Comparison of ENCODE assay signal across 3 cellular contexts in the genomic region with DNA sequence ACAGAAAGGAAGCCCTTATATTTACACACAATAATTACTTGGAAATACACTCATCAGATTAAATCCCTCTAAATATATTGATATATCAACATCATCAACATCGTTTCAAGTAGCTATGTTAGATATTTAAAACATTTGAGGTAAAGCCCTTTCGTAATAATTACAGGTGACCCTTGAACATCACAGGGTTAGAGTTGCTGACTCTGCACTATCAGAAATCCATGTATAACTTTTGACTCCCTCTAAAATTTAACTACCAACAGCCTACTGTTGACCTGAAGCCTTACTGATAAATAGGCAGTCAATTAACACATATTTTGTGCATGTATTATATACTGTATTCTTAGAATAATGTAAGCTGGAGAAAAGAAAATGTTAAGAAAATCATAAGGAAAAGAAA.
TF ChIP-seq lines count a peak whose summit lies in the region.

No MANE protein-coding gene starts in this region.

TF ChIP-seq in A549, 52 proteins besides CTCF, POLR2A, EP300 and RAD21:
- TF ChIP-seq CHD4 (IDR thresholded peaks at IDR 0.05; ENCODE audit: borderline replicate concordance) (no peak), MAFK (IDR thresholded peaks at IDR 0.05; ENCODE audit: partially characterized antibody) (peak; percentile 88)

TF ChIP-seq in IMR-90, 13 proteins besides CTCF, POLR2A, EP300 and RAD21:
- no peak for TF ChIP-seq FOS (IDR thresholded peaks at IDR 0.05; ENCODE audit: low read depth, low read length)
- no peak for TF ChIP-seq MAZ (IDR thresholded peaks at IDR 0.05; ENCODE audit: borderline replicate concordance, low read depth, low read length)
- peak; percentile 88 for TF ChIP-seq MAFK (IDR thresholded peaks at IDR 0.05; ENCODE audit: low read depth, low read length)
- TF ChIP-seq RCOR1 (IDR thresholded peaks at IDR 0.05; ENCODE audit: insufficient replicate concordance, low read length), result no peak

TF ChIP-seq in K562, 482 proteins besides CTCF, POLR2A, EP300 and RAD21:
- peak; percentile 77 for TF ChIP-seq MAFF (IDR thresholded peaks at IDR 0.05; ENCODE audit: low read length)
- TF ChIP-seq, protein P1, sequence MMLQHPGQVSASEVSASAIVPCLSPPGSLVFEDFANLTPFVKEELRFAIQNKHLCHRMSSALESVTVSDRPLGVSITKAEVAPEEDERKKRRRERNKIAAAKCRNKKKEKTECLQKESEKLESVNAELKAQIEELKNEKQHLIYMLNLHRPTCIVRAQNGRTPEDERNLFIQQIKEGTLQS (IDR thresholded peaks at IDR 0.05), result no peak
- TF ChIP-seq, protein P1 (CRISPR knock-in tag; conservative IDR thresholded peaks at IDR 0.05), result no peak
- TF ChIP-seq ZNF316 (IDR thresholded peaks at IDR 0.05), result peak; percentile 85
- no peak for TF ChIP-seq SRSF7 (optimal IDR thresholded peaks at IDR 0.05; ENCODE audit: low read depth, low read length)
- TF ChIP-seq, protein P2, sequence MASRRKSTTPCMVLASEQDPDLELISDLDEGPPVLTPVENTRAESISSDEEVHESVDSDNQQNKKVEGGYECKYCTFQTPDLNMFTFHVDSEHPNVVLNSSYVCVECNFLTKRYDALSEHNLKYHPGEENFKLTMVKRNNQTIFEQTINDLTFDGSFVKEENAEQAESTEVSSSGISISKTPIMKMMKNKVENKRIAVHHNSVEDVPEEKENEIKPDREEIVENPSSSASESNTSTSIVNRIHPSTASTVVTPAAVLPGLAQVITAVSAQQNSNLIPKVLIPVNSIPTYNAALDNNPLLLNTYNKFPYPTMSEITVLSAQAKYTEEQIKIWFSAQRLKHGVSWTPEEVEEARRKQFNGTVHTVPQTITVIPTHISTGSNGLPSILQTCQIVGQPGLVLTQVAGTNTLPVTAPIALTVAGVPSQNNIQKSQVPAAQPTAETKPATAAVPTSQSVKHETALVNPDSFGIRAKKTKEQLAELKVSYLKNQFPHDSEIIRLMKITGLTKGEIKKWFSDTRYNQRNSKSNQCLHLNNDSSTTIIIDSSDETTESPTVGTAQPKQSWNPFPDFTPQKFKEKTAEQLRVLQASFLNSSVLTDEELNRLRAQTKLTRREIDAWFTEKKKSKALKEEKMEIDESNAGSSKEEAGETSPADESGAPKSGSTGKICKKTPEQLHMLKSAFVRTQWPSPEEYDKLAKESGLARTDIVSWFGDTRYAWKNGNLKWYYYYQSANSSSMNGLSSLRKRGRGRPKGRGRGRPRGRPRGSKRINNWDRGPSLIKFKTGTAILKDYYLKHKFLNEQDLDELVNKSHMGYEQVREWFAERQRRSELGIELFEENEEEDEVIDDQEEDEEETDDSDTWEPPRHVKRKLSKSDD (conservative IDR thresholded peaks at IDR 0.05; ENCODE audit: low read length), result no peak
- TF ChIP-seq ZKSCAN3 (CRISPR knock-in tag; IDR thresholded peaks at IDR 0.05), result no peak
- no peak for TF ChIP-seq FOXP1 (CRISPR knock-in tag; IDR thresholded peaks at IDR 0.05)
- TF ChIP-seq C11orf30 (IDR thresholded peaks at IDR 0.05; ENCODE audit: low read depth), result peak; percentile 81
- peak; percentile 76 for TF ChIP-seq MAFG (tag; conservative IDR thresholded peaks at IDR 0.05)
- no peak for TF ChIP-seq CBX3 (IDR thresholded peaks at IDR 0.05; ENCODE audit: borderline replicate concordance in 1 of 2, low read length in 2 of 2)
- TF ChIP-seq, protein P3, sequence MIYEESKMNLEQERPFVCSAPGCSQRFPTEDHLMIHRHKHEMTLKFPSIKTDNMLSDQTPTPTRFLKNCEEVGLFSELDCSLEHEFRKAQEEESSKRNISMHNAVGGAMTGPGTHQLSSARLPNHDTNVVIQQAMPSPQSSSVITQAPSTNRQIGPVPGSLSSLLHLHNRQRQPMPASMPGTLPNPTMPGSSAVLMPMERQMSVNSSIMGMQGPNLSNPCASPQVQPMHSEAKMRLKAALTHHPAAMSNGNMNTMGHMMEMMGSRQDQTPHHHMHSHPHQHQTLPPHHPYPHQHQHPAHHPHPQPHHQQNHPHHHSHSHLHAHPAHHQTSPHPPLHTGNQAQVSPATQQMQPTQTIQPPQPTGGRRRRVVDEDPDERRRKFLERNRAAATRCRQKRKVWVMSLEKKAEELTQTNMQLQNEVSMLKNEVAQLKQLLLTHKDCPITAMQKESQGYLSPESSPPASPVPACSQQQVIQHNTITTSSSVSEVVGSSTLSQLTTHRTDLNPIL (CRISPR knock-in tag; IDR thresholded peaks at IDR 0.05), result no peak
- TF ChIP-seq, protein P4, sequence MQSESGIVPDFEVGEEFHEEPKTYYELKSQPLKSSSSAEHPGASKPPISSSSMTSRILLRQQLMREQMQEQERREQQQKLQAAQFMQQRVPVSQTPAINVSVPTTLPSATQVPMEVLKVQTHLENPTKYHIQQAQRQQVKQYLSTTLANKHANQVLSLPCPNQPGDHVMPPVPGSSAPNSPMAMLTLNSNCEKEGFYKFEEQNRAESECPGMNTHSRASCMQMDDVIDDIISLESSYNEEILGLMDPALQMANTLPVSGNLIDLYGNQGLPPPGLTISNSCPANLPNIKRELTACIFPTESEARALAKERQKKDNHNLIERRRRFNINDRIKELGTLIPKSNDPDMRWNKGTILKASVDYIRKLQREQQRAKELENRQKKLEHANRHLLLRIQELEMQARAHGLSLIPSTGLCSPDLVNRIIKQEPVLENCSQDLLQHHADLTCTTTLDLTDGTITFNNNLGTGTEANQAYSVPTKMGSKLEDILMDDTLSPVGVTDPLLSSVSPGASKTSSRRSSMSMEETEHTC (IDR thresholded peaks at IDR 0.05), result no peak
- TF ChIP-seq MAFK (IDR thresholded peaks at IDR 0.05; ENCODE audit: low read length), result peak; percentile 80
TF ChIP-seq in K562: peak in this region for 5.
